In genomic region chr3:57910988-57911387, GRCh38 we compare ENCODE assay signal across 8 cellular contexts.
A peak's percentile ranks its signal among the peaks of the same experiment; 100 is the strongest.
DNase-seq lines count a peak whose midpoint lies in the region; TF ChIP-seq lines count a peak whose summit lies in the region.

No MANE protein-coding gene starts in this region.

- H3K27me3 ChIP-seq in SJCRH30 (no peaks in the 10 kb centered on the region), transverse colon (no peaks in the 10 kb centered on the region)

- WGBS in transverse colon (ENCODE audit: low coverage in 1 of 2), 2 donors = 52 to 66% methylated on average over 2 of the region's 2 CpGs

- H3K36me3 ChIP-seq in SJCRH30 (no peaks in the 10 kb centered on the region), transverse colon (peaks cover 0 to 28% (median 10%) of the 10 kb centered on the region in 4 donors)

- intact Hi-C loops in transverse colon (cut with DNase I; ENCODE audit: low total_unique reads) = no loop called here

- TF ChIP-seq CTCF in GM12873 (IDR thresholded peaks at IDR 0.05; ENCODE audit: insufficient read depth, low read depth, low read length, missing control alignments) = peak; percentile 48
- TF ChIP-seq CTCF in foreskin fibroblast (IDR thresholded peaks at IDR 0.05; ENCODE audit: low read depth, low read length) = peak; percentile 20
- peak in 2 of 5 experiments; percentile 16 for TF ChIP-seq CTCF in transverse colon (IDR thresholded peaks at IDR 0.05)

- no peak for TF ChIP-seq EP300 in transverse colon (IDR thresholded peaks at IDR 0.05; ENCODE audit: low read depth)

- no peaks in the 10 kb centered on the region for H3K9me3 ChIP-seq in SJCRH30 (replicated peaks)
- no peaks in the 10 kb centered on the region for H3K9me3 ChIP-seq in transverse colon

- in situ Hi-C loops in transverse colon (cut with MboI; ENCODE audit: low pct_ligation_motif_present in 1 of 4, low pct_unique_long_range_greater_than_20kb in 1 of 4, low sequenced_read_pairs in 3 of 4) = no loop called here

- H3K27ac ChIP-seq in SJCRH30 (no peak overlapping the region), transverse colon (peak overlapping the region in 2 of 4 donors; percentile 47 to 55)

- DNase-seq in A172 (ENCODE audit: low spot score) (peak; percentile 18), SJCRH30 (peak; percentile 5 to 18), foreskin fibroblast (peak in 1 of 2 donors; percentile 39), DMS153 (lab: John Stamatoyannopoulos, UW) (no peak), transverse colon (no peak), amniotic stem cell (lab: John Stamatoyannopoulos, UW) (no peak), anterior cingulate cortex (lab: John Stamatoyannopoulos, UW) (no peak)

- H3K4me1 ChIP-seq in SJCRH30 = no peaks in the 10 kb centered on the region
- peaks cover 0 to 7% (median 3%) of the 10 kb centered on the region in 4 donors for H3K4me1 ChIP-seq in transverse colon

- no peak for TF ChIP-seq POLR2A in transverse colon (IDR thresholded peaks at IDR 0.05)

- no peak overlapping the region for H3K4me3 ChIP-seq in SJCRH30
- H3K4me3 ChIP-seq in foreskin fibroblast (ENCODE audit: low read depth in 1 of 2, low read length in 2 of 2) = no peak overlapping the region
- no peak overlapping the region for H3K4me3 ChIP-seq in transverse colon

Comparison
In these comparisons a context has a peak if more than half of its experiments do, and no peak if none do; other contexts are left out.
1. DNase-seq: peak in A172 (single experiment) and SJCRH30 (2 of 2); none in DMS153 (single experiment), transverse colon (single experiment), amniotic stem cell (single experiment) and anterior cingulate cortex (0 of 58).